Comparison of ENCODE assay signal across 8 cellular contexts in the genomic region with DNA sequence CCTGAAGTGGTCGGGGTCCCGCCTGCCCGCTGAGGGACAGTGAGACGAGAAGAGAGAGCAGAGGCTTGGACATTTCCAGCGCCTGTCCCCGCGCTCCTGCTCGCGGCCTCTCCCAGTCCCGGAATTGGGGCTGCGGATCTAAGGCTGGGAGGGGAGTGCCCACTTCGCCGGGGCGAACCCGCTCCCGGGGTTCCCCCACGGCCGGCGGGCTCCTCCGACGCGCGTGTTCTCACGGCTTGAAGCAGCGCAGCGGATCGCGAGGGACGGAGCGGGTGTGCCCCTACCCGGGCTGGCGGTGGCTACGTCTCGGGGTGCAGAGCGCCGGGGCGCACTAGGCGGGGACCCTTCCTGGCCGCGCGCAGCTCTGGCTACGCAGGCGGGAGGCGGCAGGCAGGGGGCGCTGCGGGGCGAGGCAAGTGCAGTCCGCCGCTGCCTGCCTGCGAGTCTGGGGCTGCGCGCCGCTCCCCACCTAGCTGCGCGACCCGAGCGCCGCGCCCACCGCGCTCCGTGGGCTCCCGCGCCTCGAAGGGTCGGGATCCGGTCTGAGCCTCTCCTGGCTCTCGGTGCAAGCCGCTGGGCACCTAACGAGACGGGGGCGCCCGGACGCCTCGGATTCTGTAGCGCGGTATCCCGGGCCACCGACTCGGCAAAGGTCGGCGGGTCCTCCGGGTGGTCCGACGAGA. TPM values are rescaled to one million over a fixed set of nuclear protein-coding genes. Genes with fewer than 3 reads are reported as not detected.
DNase-seq lines count a peak whose midpoint lies in the region; ATAC-seq and TF ChIP-seq lines count a peak whose summit lies in the region.

No MANE protein-coding gene starts in this region.

- H3K4me1 Mint-ChIP-seq in stimulated activated naive CD8-positive, alpha-beta T cell treated with anti-CD3 and anti-CD28 coated beads, Interleukin-15, amount 100 ng/mL, for 72 hours: peaks cover 39% of the 10 kb centered on the region

- TF ChIP-seq POLR2A in HCT116 (IDR thresholded peaks at IDR 0.05; ENCODE audit: borderline replicate concordance, extremely low read depth, insufficient read depth, insufficient read length): no peak

- BruUV-seq in HCT116 (replicated peaks; lab: Mats Ljungman, UMichigan) (no TSS peak), Panc1 (replicated peaks; lab: Mats Ljungman, UMichigan) (no TSS peak)

- CTCF ChIA-PET in BJ (lab: Yijun Ruan, JAX) (interaction anchor here (0.5 to 8.8 kb wide), 23 partner anchors 8 to 211 kb away, joined by 3 to 68 read pairs (median 4); partner anchors contain the start of gene SLC35B1), HCT116 (lab: Charles Lee) (interaction anchor here (0.6 to 4.2 kb wide), 10 partner anchors 9 to 120 kb away, joined by 3 to 28 read pairs (median 4); no protein-coding TSS in a partner anchor), Panc1 (lab: Charles Lee) (interaction anchor here (0.5 to 1.1 kb wide), 5 partner anchors 19 to 231 kb away, joined by 3 to 5 read pairs (median 3); no protein-coding TSS in a partner anchor)

- intact Hi-C loops in HCT116 (cut with micrococcal nuclease) (loop anchor here (1.0 kb wide), 1 partner anchor 60 kb away; no protein-coding TSS in a partner anchor), Panc1 (cut with micrococcal nuclease; ENCODE audit: unreplicated experiment) (loop anchor here (5.0 kb wide), 1 partner anchor 56 kb away; no protein-coding TSS in a partner anchor)

- POLR2A ChIA-PET in BJ (lab: Charles Lee) (no interaction called here), HCT116 (lab: Charles Lee) (interaction anchor here (1.4 to 1.9 kb wide), 3 partner anchors 12 to 60 kb away, joined by 3 to 9 read pairs (median 4); no protein-coding TSS in a partner anchor), Panc1 (lab: Charles Lee) (no interaction called here)

- H3K36me3 ChIP-seq in BJ (ENCODE audit: control insufficient read depth, insufficient read depth, low read length): no peaks in the 10 kb centered on the region
- no peaks in the 10 kb centered on the region for H3K36me3 ChIP-seq in HCT116 (ENCODE audit: control insufficient read depth in 1 of 2, insufficient read depth in 2 of 2, low read length in 2 of 2)
- H3K36me3 ChIP-seq in Panc1 (ENCODE audit: control insufficient read depth, insufficient read depth, low read length): no peaks in the 10 kb centered on the region
- no peaks in the 10 kb centered on the region for H3K36me3 ChIP-seq in neuron (ENCODE audit: insufficient read depth, low read length)

- H3K4me3 Mint-ChIP-seq in stimulated activated naive CD8-positive, alpha-beta T cell treated with anti-CD3 and anti-CD28 coated beads, Interleukin-15, amount 100 ng/mL, for 72 hours: peak overlapping the region; percentile 75 to 83

- RAD21 ChIA-PET in HCT116 (lab: Charles Lee; ENCODE audit: low non-redundant PET in 1 of 2, low total read pairs in 2 of 2, uncharacterized antibody in 2 of 2, unreplicated experiment in 2 of 2): interaction anchor here in 1 of 2 experiments (0.6 kb wide), 1 partner anchor 69 kb away, joined by 3 read pairs; no protein-coding TSS in a partner anchor

- H3K79me2 ChIP-seq in HCT116 (ENCODE audit: insufficient read depth, low read length): no peaks in the 10 kb centered on the region

- no peak overlapping the region for H3K9ac ChIP-seq in HCT116 (ENCODE audit: low read length)

- peaks cover 59% of the 10 kb centered on the region for H3K27me3 ChIP-seq in BJ (ENCODE audit: control insufficient read depth, insufficient read depth, low read length)
- no peaks in the 10 kb centered on the region for H3K27me3 ChIP-seq in HCT116 (ENCODE audit: insufficient read depth, low read length)
- H3K27me3 ChIP-seq in Panc1 (ENCODE audit: control insufficient read depth, insufficient read depth, low read length): peaks cover 26% of the 10 kb centered on the region
- H3K27me3 ChIP-seq in neuron (ENCODE audit: insufficient read depth, low read length): peaks cover 29% of the 10 kb centered on the region

- ATAC-seq in HCT116 (peak; percentile 75), Panc1 (peak; percentile 82), GM21737 (IDR thresholded peaks at IDR 0.05; ENCODE audit: unreplicated experiment) (no peak)
- peak; percentile 87 for ATAC-seq in stimulated activated naive CD8-positive, alpha-beta T cell treated with anti-CD3 and anti-CD28 coated beads, Interleukin-15, amount 100 ng/mL, for 72 hours

- H2AFZ ChIP-seq in HCT116 (ENCODE audit: low read depth, low read length, poor library complexity, severe bottlenecking) (no peak overlapping the region), neuron (ENCODE audit: low read depth, low read length) (peak overlapping the region; percentile 74)

- H3K27ac Mint-ChIP-seq in stimulated activated naive CD8-positive, alpha-beta T cell treated with anti-CD3 and anti-CD28 coated beads, Interleukin-15, amount 100 ng/mL, for 72 hours: no peak overlapping the region

- peaks cover 89% of the 10 kb centered on the region for H3K27me3 Mint-ChIP-seq in stimulated activated naive CD8-positive, alpha-beta T cell treated with anti-CD3 and anti-CD28 coated beads, Interleukin-15, amount 100 ng/mL, for 72 hours

- no peaks in the 10 kb centered on the region for H3K9me3 ChIP-seq in HCT116 (ENCODE audit: control insufficient read depth in 1 of 2, insufficient read depth in 1 of 2, low read depth in 1 of 2, low read length in 2 of 2)
- no peaks in the 10 kb centered on the region for H3K9me3 ChIP-seq in Panc1 (ENCODE audit: control insufficient read depth, insufficient read depth, low read depth, low read length)
- no peaks in the 10 kb centered on the region for H3K9me3 ChIP-seq in neuron (ENCODE audit: low read length)

- no peak; the same call in 1 of the 2 replicates for TF ChIP-seq RAD21 in HCT116 (IDR thresholded peaks at IDR 0.05; ENCODE audit: low read depth)

- H3K4me3 ChIP-seq in BJ (ENCODE audit: low read depth, low read length): no peak overlapping the region
- H3K4me3 ChIP-seq in HCT116 (replicated peaks in 1 of 2; ENCODE audit: low read depth in 1 of 2, low read length in 2 of 2): peak overlapping the region; percentile 53 to 61
- H3K4me3 ChIP-seq in Panc1 (ENCODE audit: low read depth in 2 of 2, low read length in 2 of 2): peak overlapping the region; percentile 41 to 56
- H3K4me3 ChIP-seq in neuron (ENCODE audit: low read length): peak overlapping the region; percentile 87

- H4K20me1 ChIP-seq in HCT116 (ENCODE audit: insufficient read depth): no peaks in the 10 kb centered on the region

- H3K9me2 ChIP-seq in HCT116 (ENCODE audit: insufficient read depth): no peaks in the 10 kb centered on the region

- in situ Hi-C loops in Panc1 (cut with HindIII; ENCODE audit: low pct_unique_long_range_greater_than_20kb, low sequenced_read_pairs): no loop called here

- peaks cover 5 to 25% of the 10 kb centered on the region in 2 experiments; a peak in 3 of 4 replicates for H3K4me1 ChIP-seq in HCT116 (ENCODE audit: control insufficient read depth in 1 of 2, insufficient read depth in 2 of 2, low read length in 2 of 2)
- H3K4me1 ChIP-seq in Panc1 (ENCODE audit: control insufficient read depth, insufficient read depth, low read length): peaks cover 13% of the 10 kb centered on the region
- peaks cover 14% of the 10 kb centered on the region for H3K4me1 ChIP-seq in neuron (ENCODE audit: insufficient read depth, low read length)

- no peaks in the 10 kb centered on the region for H3K9me3 Mint-ChIP-seq in stimulated activated naive CD8-positive, alpha-beta T cell treated with anti-CD3 and anti-CD28 coated beads, Interleukin-15, amount 100 ng/mL, for 72 hours

- peak overlapping the region; percentile 94 for H3K4me2 ChIP-seq in HCT116 (ENCODE audit: low read length)

- DNase-seq in BJ (ENCODE audit: low read depth) (no peak), HCT116 (ENCODE audit: low read depth, low spot score) (no peak), Panc1 (ENCODE audit: low read depth, low spot score) (no peak), activated gamma-delta T cell (lab: John Stamatoyannopoulos, UW) (peak; percentile 69), foreskin melanocyte (peak; percentile 34)
- DNase-seq in stimulated activated naive CD8-positive, alpha-beta T cell treated with anti-CD3 and anti-CD28 coated beads, Interleukin-15, amount 100 ng/mL, for 72 hours: peak; percentile 82 to 87

- H3K27ac ChIP-seq in HCT116 (ENCODE audit: low read depth, low read length) (no peak overlapping the region), Panc1 (ENCODE audit: low read length) (no peak overlapping the region)

- peak; percentile 41; the same call in 1 of the 2 replicates for TF ChIP-seq CTCF in BJ (IDR thresholded peaks at IDR 0.05; ENCODE audit: insufficient read depth, low read depth, low read length)
- TF ChIP-seq CTCF in HCT116 (IDR thresholded peaks at IDR 0.05 in 2 of 3, conservative IDR thresholded peaks at IDR 0.05 in 1 of 3; ENCODE audit: borderline replicate concordance in 1 of 3, insufficient read depth in 1 of 3, low read depth in 2 of 3, low read length in 2 of 3): peak; percentile 40 to 86 (median 74)
- peak; percentile 98 for TF ChIP-seq CTCF in Panc1 (IDR thresholded peaks at IDR 0.05)

TF ChIP-seq in HCT116, 20 proteins besides CTCF, POLR2A, EP300 and RAD21 (continues in another document):
- TF ChIP-seq ZFX (IDR thresholded peaks at IDR 0.05) (no peak), YY1 (IDR thresholded peaks at IDR 0.05; ENCODE audit: extremely low read depth, insufficient replicate concordance, low read depth, low read length) (no peak), CBX3 (IDR thresholded peaks at IDR 0.05; ENCODE audit: low read depth) (no peak), EGR1 (IDR thresholded peaks at IDR 0.05; ENCODE audit: low read depth) (no peak)
- TF ChIP-seq, protein P1, sequence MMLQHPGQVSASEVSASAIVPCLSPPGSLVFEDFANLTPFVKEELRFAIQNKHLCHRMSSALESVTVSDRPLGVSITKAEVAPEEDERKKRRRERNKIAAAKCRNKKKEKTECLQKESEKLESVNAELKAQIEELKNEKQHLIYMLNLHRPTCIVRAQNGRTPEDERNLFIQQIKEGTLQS (IDR thresholded peaks at IDR 0.05): no peak

RNA-seq across cellular contexts. Expression of gene NGFR, which starts 1.2 kb away (rescaled TPM):
- 0.07 and 0.10 TPM in 2 replicates for polyA plus RNA-seq in BJ (2011; rRNA removed)
- not detected in 2 replicates for polyA minus RNA-seq in BJ (2011; rRNA and poly(A)+ RNA removed)
- total RNA-seq in HCT116 (2021; ENCODE audit: unreplicated experiment): 6.1 TPM
- polyA plus RNA-seq in HCT116 (2012): 6.0 and 8.4 TPM in 2 replicates
- 1.6 TPM for total RNA-seq in Panc1 (2021; ENCODE audit: unreplicated experiment)
- 0.75 TPM for polyA plus RNA-seq in Panc1 (2012; ENCODE audit: insufficient read length)

Comparison
In these comparisons a context has a peak if more than half of its experiments do, and no peak if none do; other contexts are left out.
1. DNase-seq: peak in activated gamma-delta T cell (single experiment), foreskin melanocyte (single experiment) and stimulated activated naive CD8-positive, alpha-beta T cell treated with anti-CD3 and anti-CD28 coated beads, Interleukin-15, amount 100 ng/mL, for 72 hours (2 of 2); none in BJ (single experiment), HCT116 (single experiment) and Panc1 (single experiment).
2. CTCF ChIP-seq: peak in every context shown above with its lines; median percentile 98 in Panc1; 74 in HCT116; 41 in BJ.